In the genomic region with DNA sequence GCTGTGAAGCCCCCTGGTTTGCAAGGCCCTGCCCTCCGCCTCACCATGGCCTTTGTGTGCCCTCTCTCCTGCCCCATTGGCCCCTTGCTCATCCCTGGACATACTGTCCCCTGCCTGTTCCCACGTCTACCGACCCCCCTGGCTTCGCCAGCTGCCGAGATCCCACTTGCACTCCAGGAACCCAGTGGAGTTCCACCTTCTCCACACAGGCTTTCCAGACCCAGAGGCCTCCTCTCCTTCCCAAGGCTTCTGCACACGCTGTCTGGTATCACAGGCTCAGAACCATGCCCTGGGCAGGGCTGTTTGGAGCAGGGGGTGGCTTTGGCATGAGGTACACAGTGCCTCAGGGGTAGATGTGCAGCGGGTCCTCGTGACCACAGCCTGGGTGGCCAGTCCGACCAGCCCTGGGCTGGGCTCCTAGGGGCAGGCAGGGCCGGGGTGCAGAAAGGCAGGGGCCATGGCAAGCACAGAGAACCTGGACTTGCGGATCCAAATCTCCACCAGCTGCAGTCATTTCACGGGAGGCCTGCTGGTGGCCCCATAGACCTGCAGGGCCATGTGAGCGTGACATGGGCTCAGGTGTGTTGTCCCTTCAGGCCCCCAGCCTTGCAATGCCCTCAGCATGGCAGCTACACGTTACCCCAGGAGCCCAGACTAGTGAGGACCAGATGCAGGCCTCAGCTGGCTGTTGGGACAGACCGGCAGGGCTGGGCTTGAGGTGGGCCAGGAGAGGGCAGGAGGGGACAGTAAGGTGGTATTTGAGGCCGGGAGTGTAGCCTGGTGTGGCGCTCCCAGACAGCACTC, we compare ENCODE assay signal across 10 cellular contexts. TPM values are rescaled to one million over a fixed set of nuclear protein-coding genes. Genes with fewer than 3 reads are reported as not detected.
A peak's percentile ranks its signal among the peaks of the same experiment; 100 is the strongest.
DNase-seq lines count a peak whose midpoint lies in the region; ATAC-seq and TF ChIP-seq lines count a peak whose summit lies in the region.
"Had no signal": no experiment of that assay in that cellular context is flagged by ENCODE, and none has a peak within 500 bp of the region (broad histone marks: within the 10 kb centered on the region; RNA-seq: fewer than 3 reads in every experiment).

No MANE protein-coding gene starts in this region.

- H2AFZ ChIP-seq in OCI-LY3 (ENCODE audit: low read depth, low read length) (no peak overlapping the region), parathyroid adenoma (no peak overlapping the region)

- H3K4me1 Mint-ChIP-seq in CD4-positive, alpha-beta memory T cell: peaks cover 38 to 95% (median 68%) of the 10 kb centered on the region in 4 donors

- POLR2A ChIA-PET in CD4-positive, alpha-beta memory T cell (lab: Charles Lee; ENCODE audit: partially characterized antibody): interaction anchor here (1.5 to 21.8 kb wide), 6 partner anchors 3 to 128 kb away, joined by 3 to 1163 read pairs (median 55); a partner anchor contains a TSS
- POLR2A ChIA-PET in GM10248 (lab: Yijun Ruan, JAX): no interaction called here

- H3K4me1 ChIP-seq in CD4-positive, alpha-beta memory T cell (ENCODE audit: insufficient read depth, low read length): peaks cover 100% of the 10 kb centered on the region
- H3K4me1 ChIP-seq in OCI-LY3 (ENCODE audit: low read length): peaks cover 48% of the 10 kb centered on the region
- no peaks in the 10 kb centered on the region for H3K4me1 ChIP-seq in parathyroid adenoma

- H3K27ac Mint-ChIP-seq in CD4-positive, alpha-beta memory T cell: peak overlapping the region; percentile 94 to 99 (median 97)

- peaks cover 34% of the 10 kb centered on the region for H4K20me1 ChIP-seq in OCI-LY3 (ENCODE audit: insufficient read depth, low read length)

- TF ChIP-seq CTCF in OCI-LY3 (IDR thresholded peaks at IDR 0.05; ENCODE audit: low read depth, low read length) (peak; percentile 18), coronary artery (IDR thresholded peaks at IDR 0.05) (no peak), parathyroid adenoma (IDR thresholded peaks at IDR 0.05) (no peak), GM10248 (IDR thresholded peaks at IDR 0.05; ENCODE audit: control extremely low read depth, extremely low read depth, low read depth, missing control alignments) (no peak)

- H3K36me3 Mint-ChIP-seq in CD4-positive, alpha-beta memory T cell: peaks cover 24 to 56% of the 10 kb centered on the region in 2 donors

- peak overlapping the region; percentile 95 for H3K27ac ChIP-seq in CD4-positive, alpha-beta memory T cell (ENCODE audit: low read depth, low read length)
- H3K27ac ChIP-seq in OCI-LY3 (ENCODE audit: low read length): peak overlapping the region; percentile 93
- H3K27ac ChIP-seq in coronary artery: peak overlapping the region; percentile 36 to 88
- H3K27ac ChIP-seq in parathyroid adenoma: peak overlapping the region; percentile 16

- no peaks in the 10 kb centered on the region for H3K27me3 ChIP-seq in CD4-positive, alpha-beta memory T cell (ENCODE audit: insufficient read depth, low read length)
- H3K27me3 ChIP-seq in OCI-LY3 (ENCODE audit: low read depth, low read length) (no peaks in the 10 kb centered on the region), parathyroid adenoma (ENCODE audit: control insufficient read depth, insufficient read depth, low read length) (no peaks in the 10 kb centered on the region)
- H3K27me3 ChIP-seq: MG63 had no signal

- peak in 3 of 5 donors; percentile 29 to 56 (median 36) for DNase-seq in CD4-positive, alpha-beta memory T cell
- DNase-seq in coronary artery (ENCODE audit: low spot score) (no peak), GM10248 (ENCODE audit: extremely low spot score) (no peak)
- DNase-seq: GOT3, MG63 had no signal

- CTCF ChIA-PET in CD4-positive, alpha-beta memory T cell (lab: Charles Lee; ENCODE audit: partially characterized antibody): no interaction called here
- CTCF ChIA-PET in GM10248 (lab: Yijun Ruan, JAX): interaction anchor here (1.1 to 2.4 kb wide), 5 partner anchors 8 to 75 kb away, joined by 4 to 12 read pairs (median 8); a partner anchor contains a TSS

- no peaks in the 10 kb centered on the region for H3K9me3 ChIP-seq in CD4-positive, alpha-beta memory T cell (ENCODE audit: control insufficient read depth in 1 of 2, low read length in 2 of 2)
- H3K9me3 ChIP-seq in OCI-LY3 (ENCODE audit: insufficient read depth, low read length) (no peaks in the 10 kb centered on the region), parathyroid adenoma (ENCODE audit: control insufficient read depth, low read length) (no peaks in the 10 kb centered on the region)
- H3K9me3 ChIP-seq: MG63 had no signal

- no peaks in the 10 kb centered on the region for H3K9me3 Mint-ChIP-seq in CD4-positive, alpha-beta memory T cell

- peak overlapping the region in 1 of 2 donors; percentile 15 for H3K4me3 ChIP-seq in CD4-positive, alpha-beta memory T cell (ENCODE audit: low read length in 2 of 2)
- H3K4me3 ChIP-seq in OCI-LY3 (ENCODE audit: low read length) (no peak overlapping the region), coronary artery (no peak overlapping the region), parathyroid adenoma (ENCODE audit: low read depth, low read length) (no peak overlapping the region)

- H3K36me3 ChIP-seq in CD4-positive, alpha-beta memory T cell (ENCODE audit: insufficient read depth, low read length): peaks cover 50% of the 10 kb centered on the region
- H3K36me3 ChIP-seq in OCI-LY3 (replicated peaks; ENCODE audit: low read depth, low read length) (peaks cover 46% of the 10 kb centered on the region), parathyroid adenoma (ENCODE audit: control insufficient read depth, insufficient read depth, low read length) (no peaks in the 10 kb centered on the region)

- no peak overlapping the region for H3K4me2 ChIP-seq in OCI-LY3 (ENCODE audit: low read length)
- no peak overlapping the region for H3K4me2 ChIP-seq in parathyroid adenoma (ENCODE audit: low read length)

- no peaks in the 10 kb centered on the region for H3K27me3 Mint-ChIP-seq in CD4-positive, alpha-beta memory T cell

- intact Hi-C loops in CD4-positive, alpha-beta memory T cell (cut with micrococcal nuclease): loop anchor here (5.0 kb wide), 1 partner anchor 231 kb away; a partner anchor contains a TSS

- H3K4me3 Mint-ChIP-seq in CD4-positive, alpha-beta memory T cell: peak overlapping the region; percentile 69 to 92 (median 82)

- ATAC-seq in HG03432 (IDR thresholded peaks at IDR 0.05; ENCODE audit: unreplicated experiment): no peak
- ATAC-seq in GM21786 (IDR thresholded peaks at IDR 0.05; ENCODE audit: unreplicated experiment): no peak
- ATAC-seq in HG02970 (IDR thresholded peaks at IDR 0.05; ENCODE audit: low FRiP score, unreplicated experiment): no peak

- H3K9ac ChIP-seq in OCI-LY3 (ENCODE audit: low read length) (no peak overlapping the region), parathyroid adenoma (no peak overlapping the region)

- H3K79me2 ChIP-seq in OCI-LY3 (ENCODE audit: low read length) (peaks cover 81% of the 10 kb centered on the region), parathyroid adenoma (peaks cover 5% of the 10 kb centered on the region)

RNA-seq across cellular contexts. Expression of a gene that starts 9.5 kb away (rescaled TPM):
- total RNA-seq in CD4-positive, alpha-beta memory T cell: 100 to 1,000 TPM; 299 to 310 TPM
- 10 to 100 TPM; 12.8 to 63.7 TPM for polyA plus RNA-seq in CD4-positive, alpha-beta memory T cell

RNA-seq across cellular contexts. Expression of a gene that starts 13.3 kb away (rescaled TPM):
- total RNA-seq in CD4-positive, alpha-beta memory T cell: 100 to 1,000 TPM; 244 to 247 TPM
- 10 to 100 TPM; 12.0 to 31.3 TPM for polyA plus RNA-seq in CD4-positive, alpha-beta memory T cell

RNA-seq across cellular contexts. Expression of a gene that starts 27.5 kb away (rescaled TPM):
- 10 to 100 TPM; 22.5 to 26.3 TPM for total RNA-seq in CD4-positive, alpha-beta memory T cell
- polyA plus RNA-seq in CD4-positive, alpha-beta memory T cell: 1 to 10 TPM in 1 of 2 donors, under 1 TPM in 1; 0.79 to 6.5 TPM

Comparison
In these comparisons a context has a peak if more than half of its experiments do, and no peak if none do; other contexts are left out.
1. DNase-seq: peak in CD4-positive, alpha-beta memory T cell (3 of 5); none in coronary artery (single experiment) and GM10248 (single experiment).
2. H3K27ac ChIP-seq: peak in every context shown above with its lines; median percentile 95 in CD4-positive, alpha-beta memory T cell; 93 in OCI-LY3; 62 in coronary artery; 16 in parathyroid adenoma.